In the genomic region with DNA sequence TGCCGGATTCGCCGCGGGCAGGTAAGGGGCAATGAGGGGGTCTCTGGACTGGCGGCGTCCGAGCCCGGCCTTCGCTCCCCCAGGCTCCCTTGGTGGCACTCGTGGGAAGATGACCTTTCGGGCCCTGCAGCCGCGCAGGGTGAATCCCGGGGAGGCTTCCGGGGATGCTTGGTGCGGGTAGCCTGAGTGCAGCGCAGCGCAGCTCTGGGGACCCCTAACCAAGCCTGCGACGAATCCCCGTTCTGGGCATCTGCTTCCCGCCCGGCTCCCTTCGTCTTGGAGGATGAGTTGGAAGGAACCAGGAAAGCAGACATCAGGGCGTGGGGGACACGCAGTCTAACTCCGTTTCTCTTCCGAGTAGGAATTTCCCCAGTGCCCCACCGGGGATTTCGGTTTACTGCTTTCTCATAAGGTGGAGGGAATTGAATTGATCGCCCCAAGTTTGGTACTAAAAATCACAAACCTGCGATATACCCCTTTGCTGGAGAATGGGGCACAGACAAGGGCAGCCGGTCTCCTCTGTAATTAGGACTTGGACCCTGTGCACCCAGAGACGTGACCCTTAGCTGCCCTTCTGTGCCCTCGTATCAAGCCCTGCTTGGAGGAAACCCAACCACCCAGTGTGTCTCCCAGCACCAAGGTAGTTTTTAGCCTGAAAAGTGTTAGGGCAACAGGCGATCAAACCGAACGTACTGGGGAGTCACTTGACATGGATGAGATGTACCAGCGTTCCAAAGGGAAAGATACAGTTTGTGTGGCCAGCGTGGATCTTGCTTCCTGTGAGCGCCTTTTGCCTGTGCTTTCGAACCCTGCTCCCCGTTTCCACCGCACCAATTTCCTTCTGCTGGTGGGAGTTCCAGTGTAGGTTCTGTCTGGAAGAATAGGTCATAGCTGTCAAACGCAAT, we compare ENCODE assay signal across 8 cellular contexts. TPM values are rescaled to one million over a fixed set of nuclear protein-coding genes. Genes with fewer than 3 reads are reported as not detected.
DNase-seq lines count a peak whose midpoint lies in the region; ATAC-seq, FAIRE-seq and TF ChIP-seq lines count a peak whose summit lies in the region.

No MANE protein-coding gene starts in this region.

- H3K36me3 ChIP-seq in OCI-LY7 (ENCODE audit: insufficient read depth, low read length) (no peaks in the 10 kb centered on the region), gastrocnemius medialis (no peaks in the 10 kb centered on the region)

- no TSS peak for BruUV-seq in OCI-LY7 (replicated peaks; lab: Mats Ljungman, UMichigan)

- 56% methylated on average over 25 of the region's 45 CpGs for WGBS in A549 (ENCODE audit: missing lambda C conversion rate)

- H3K4me2 ChIP-seq in A549 (peak overlapping the region; percentile 88), OCI-LY7 (ENCODE audit: low read length) (peak overlapping the region; percentile 44; the same call in 1 of the 2 replicates)

- POLR2A ChIA-PET in A549 (lab: Yijun Ruan, JAX) (no interaction called here), OCI-LY7 (lab: Charles Lee) (interaction anchor here (0.6 to 2.0 kb wide), 13 partner anchors 8 to 256 kb away, joined by 3 to 9 read pairs (median 4); no protein-coding TSS in a partner anchor)

- peaks cover 12% of the 10 kb centered on the region; the same call in 1 of the 2 replicates for H4K20me1 ChIP-seq in OCI-LY7 (ENCODE audit: insufficient read depth, low read length)

- no peak overlapping the region for H3K27ac ChIP-seq in A549
- H3K27ac ChIP-seq in OCI-LY7 (ENCODE audit: low read depth, low read length, poor library complexity, severe bottlenecking), result no peak overlapping the region
- no peak overlapping the region for H3K27ac ChIP-seq in gastrocnemius medialis

- DNase-seq in A549 (ENCODE audit: low read depth in 1 of 2, low spot score in 1 of 2), result no peak
- DNase-seq in OCI-LY7 (ENCODE audit: low spot score), result no peak
- DNase-seq in left ventricle myocardium superior, result peak; percentile 23
- DNase-seq in gastrocnemius medialis, result no peak
- no peak for DNase-seq in stimulated activated naive CD4-positive, alpha-beta T cell treated with Interleukin-2 at 50 U/mL for 16 hours (lab: John Stamatoyannopoulos, UW)
- no peak for DNase-seq in ureter (ENCODE audit: low spot score)
- DNase-seq in RKO (ENCODE audit: low spot score), result no peak

- H3K9me3 ChIP-seq in A549, result no peaks in the 10 kb centered on the region
- no peaks in the 10 kb centered on the region for H3K9me3 ChIP-seq in OCI-LY7 (ENCODE audit: low read length)
- H3K9me3 ChIP-seq in gastrocnemius medialis, result no peaks in the 10 kb centered on the region

- intact Hi-C loops in OCI-LY7 (cut with micrococcal nuclease; ENCODE audit: unreplicated experiment), result no loop called here
- intact Hi-C loops in left ventricle myocardium superior (cut with micrococcal nuclease), result loop anchor here (10.0 kb wide), 1 partner anchor 325 kb away; no protein-coding TSS in a partner anchor
- intact Hi-C loops in gastrocnemius medialis (cut with DNase I; ENCODE audit: low total_unique reads), result loop anchor here (2.0 kb wide), 1 partner anchor 53 kb away; a partner anchor contains a TSS

- H3K4me1 ChIP-seq in A549 (peaks cover 3% of the 10 kb centered on the region; the same call in 1 of the 3 replicates), OCI-LY7 (ENCODE audit: insufficient read depth, low read length, poor library complexity, severe bottlenecking) (peaks cover 10% of the 10 kb centered on the region), gastrocnemius medialis (peaks cover 7 to 10% of the 10 kb centered on the region in 2 donors)

- TF ChIP-seq EP300 in A549 (IDR thresholded peaks at IDR 0.05), result no peak

- H3K27me3 ChIP-seq in gastrocnemius medialis, result peaks cover 32 to 54% (median 38%) of the 10 kb centered on the region in 3 donors

- H3K9me2 ChIP-seq in OCI-LY7 (ENCODE audit: insufficient read depth, low read length), result no peaks in the 10 kb centered on the region

- no peak overlapping the region for H2AFZ ChIP-seq in OCI-LY7 (ENCODE audit: low read length)

- in situ Hi-C loops in gastrocnemius medialis (cut with MboI; ENCODE audit: low sequenced_read_pairs in 4 of 4), result no loop called here

- CTCF ChIA-PET in A549 (lab: Yijun Ruan, JAX) (interaction anchor here (0.6 kb wide), 1 partner anchor 25 kb away, joined by 3 read pairs; no protein-coding TSS in a partner anchor), OCI-LY7 (lab: Charles Lee; ENCODE audit: unreplicated experiment) (interaction anchor here (0.5 to 0.6 kb wide), 3 partner anchors 14 to 316 kb away, joined by 3 to 6 read pairs (median 3); no protein-coding TSS in a partner anchor)

- no peaks in the 10 kb centered on the region for H3K79me2 ChIP-seq in OCI-LY7 (ENCODE audit: insufficient read depth, low read depth, low read length)

- TF ChIP-seq CTCF in A549 (IDR thresholded peaks at IDR 0.05) (no peak), OCI-LY7 (conservative IDR thresholded peaks at IDR 0.05; ENCODE audit: low read length) (no peak), gastrocnemius medialis (IDR thresholded peaks at IDR 0.05 in 4 of 5, conservative IDR thresholded peaks at IDR 0.05 in 1 of 5) (no peak)

- no peak for TF ChIP-seq POLR2A in A549 (IDR thresholded peaks at IDR 0.05; ENCODE audit: low read length)
- TF ChIP-seq POLR2A in gastrocnemius medialis (IDR thresholded peaks at IDR 0.05), result no peak

- no peak for TF ChIP-seq RAD21 in A549 (conservative IDR thresholded peaks at IDR 0.05 in 1 of 2, IDR thresholded peaks at IDR 0.05 in 1 of 2)

- H3K4me3 ChIP-seq in A549, result peak overlapping the region; percentile 50
- H3K4me3 ChIP-seq in OCI-LY7 (ENCODE audit: low read depth, low read length, poor library complexity, severe bottlenecking), result peak overlapping the region; percentile 41
- peak overlapping the region; percentile 42 to 62 (median 52) for H3K4me3 ChIP-seq in gastrocnemius medialis

- FAIRE-seq in A549 (lab: Jason Lieb, UNC), result no peak

- ATAC-seq in A549, result peak in 1 of 2 experiments; percentile 52; a peak in 3 of 6 replicates
- ATAC-seq in GM19463 (IDR thresholded peaks at IDR 0.05; ENCODE audit: unreplicated experiment), result peak; percentile 15
- peak; percentile 35 for ATAC-seq in left ventricle myocardium superior
- no peak for ATAC-seq in gastrocnemius medialis

TF ChIP-seq in A549, 52 proteins besides CTCF, POLR2A, EP300 and RAD21:
- TF ChIP-seq MAZ (IDR thresholded peaks at IDR 0.05; ENCODE audit: borderline replicate concordance, low read depth, low read length) (no peak), KDM5A (IDR thresholded peaks at IDR 0.05) (no peak), HOXB13 (CRISPR knock-in tag; IDR thresholded peaks at IDR 0.05; ENCODE audit: low read depth) (no peak), JUNB (IDR thresholded peaks at IDR 0.05) (no peak), CBX2 (IDR thresholded peaks at IDR 0.05; ENCODE audit: borderline replicate concordance, low read depth) (no peak), ZC3H11A (IDR thresholded peaks at IDR 0.05) (no peak), FOSL2 (IDR thresholded peaks at IDR 0.05) (no peak), FOSL2 (CRISPR knock-in tag; IDR thresholded peaks at IDR 0.05) (no peak), EHMT2 (IDR thresholded peaks at IDR 0.05; ENCODE audit: low read depth) (no peak), KDM1A (IDR thresholded peaks at IDR 0.05; ENCODE audit: low read depth) (no peak)
- TF ChIP-seq, protein P1, sequence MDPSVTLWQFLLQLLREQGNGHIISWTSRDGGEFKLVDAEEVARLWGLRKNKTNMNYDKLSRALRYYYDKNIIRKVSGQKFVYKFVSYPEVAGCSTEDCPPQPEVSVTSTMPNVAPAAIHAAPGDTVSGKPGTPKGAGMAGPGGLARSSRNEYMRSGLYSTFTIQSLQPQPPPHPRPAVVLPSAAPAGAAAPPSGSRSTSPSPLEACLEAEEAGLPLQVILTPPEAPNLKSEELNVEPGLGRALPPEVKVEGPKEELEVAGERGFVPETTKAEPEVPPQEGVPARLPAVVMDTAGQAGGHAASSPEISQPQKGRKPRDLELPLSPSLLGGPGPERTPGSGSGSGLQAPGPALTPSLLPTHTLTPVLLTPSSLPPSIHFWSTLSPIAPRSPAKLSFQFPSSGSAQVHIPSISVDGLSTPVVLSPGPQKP (IDR thresholded peaks at IDR 0.05; ENCODE audit: low read depth, low read length), result no peak
- TF ChIP-seq, protein P2, sequence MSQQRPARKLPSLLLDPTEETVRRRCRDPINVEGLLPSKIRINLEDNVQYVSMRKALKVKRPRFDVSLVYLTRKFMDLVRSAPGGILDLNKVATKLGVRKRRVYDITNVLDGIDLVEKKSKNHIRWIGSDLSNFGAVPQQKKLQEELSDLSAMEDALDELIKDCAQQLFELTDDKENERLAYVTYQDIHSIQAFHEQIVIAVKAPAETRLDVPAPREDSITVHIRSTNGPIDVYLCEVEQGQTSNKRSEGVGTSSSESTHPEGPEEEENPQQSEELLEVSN (IDR thresholded peaks at IDR 0.05; ENCODE audit: borderline replicate concordance, low read depth), result no peak
- TF ChIP-seq, protein P3, sequence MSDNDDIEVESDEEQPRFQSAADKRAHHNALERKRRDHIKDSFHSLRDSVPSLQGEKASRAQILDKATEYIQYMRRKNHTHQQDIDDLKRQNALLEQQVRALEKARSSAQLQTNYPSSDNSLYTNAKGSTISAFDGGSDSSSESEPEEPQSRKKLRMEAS (IDR thresholded peaks at IDR 0.05), result no peak

RNA-seq across cellular contexts. Expression of a gene that starts 1.0 kb away (rescaled TPM):
- polyA plus RNA-seq in A549 (2011; rRNA removed), result not detected in 2 replicates
- polyA plus RNA-seq in A549 (2012; cell fraction: cytosol; rRNA removed), result not detected in 2 replicates
- polyA plus RNA-seq in A549 (2012; cell fraction: nucleus; rRNA removed), result not detected in 2 replicates
- polyA plus RNA-seq in A549 (2017; fragmentation: RNase III; extraction: RNeasy Plus Mini Kit Qiagen cat#74134 plus additional on column Dnase treatment), result not detected in 3 replicates
- polyA minus RNA-seq in A549 (2011; rRNA and poly(A)+ RNA removed), result not detected in 2 replicates
- total RNA-seq in OCI-LY7 (2014; rRNA removed; shearing (Covaris generic)), result 1.7 and 2.4 TPM in 2 replicates
- total RNA-seq in OCI-LY7 (2022), result not detected in 2 replicates
- 1.8 TPM for total RNA-seq in left ventricle myocardium superior
- total RNA-seq in gastrocnemius medialis, result not detected
- total RNA-seq in ureter, result 0.39 TPM

RNA-seq across cellular contexts. Expression of a gene that starts 52.0 kb away (rescaled TPM):
- polyA plus RNA-seq in A549 (2011; rRNA removed), result 5.5 and 7.3 TPM in 2 replicates
- polyA plus RNA-seq in A549 (2012; cell fraction: cytosol; rRNA removed), result 1.3 and 1.5 TPM in 2 replicates
- polyA plus RNA-seq in A549 (2012; cell fraction: nucleus; rRNA removed), result 4.2 and 8.7 TPM in 2 replicates
- polyA plus RNA-seq in A549 (2017; fragmentation: RNase III; extraction: RNeasy Plus Mini Kit Qiagen cat#74134 plus additional on column Dnase treatment), result 4.9 to 5.1 TPM (median 4.9 TPM) in 3 replicates
- polyA minus RNA-seq in A549 (2011; rRNA and poly(A)+ RNA removed), result 9.1 and 10.8 TPM in 2 replicates
- 175 and 242 TPM in 2 replicates for total RNA-seq in OCI-LY7 (2014; rRNA removed; shearing (Covaris generic))
- total RNA-seq in OCI-LY7 (2022), result 199 and 229 TPM in 2 replicates
- total RNA-seq in left ventricle myocardium superior, result 1.7 TPM
- 1 to 10 TPM in 1 of 4 donors, under 1 TPM in 1, not detected in 2; 0.51 to 1.3 TPM for total RNA-seq in gastrocnemius medialis
- total RNA-seq in ureter, result 4.2 TPM

Comparison
In these comparisons a context has a peak if more than half of its experiments do, and no peak if none do; other contexts are left out.
1. ATAC-seq: peak in GM19463 (single experiment) and left ventricle myocardium superior (single experiment); none in gastrocnemius medialis (0 of 2).
2. RNA of a gene that starts 52.0 kb away (total RNA-seq): 175 to 242 TPM in OCI-LY7; 4.2 TPM in ureter (single experiment), 1.7 TPM in left ventricle myocardium superior (single experiment) and 0.51 to 1.3 TPM in gastrocnemius medialis; every median in the first group is over 10 times any median in the second.
3. Peak in every context shown above with its lines, with median percentiles within 50 percentile points of each other: H3K4me3 ChIP-seq.